ENCODE assay signal across 8 cellular contexts in the genomic region with DNA sequence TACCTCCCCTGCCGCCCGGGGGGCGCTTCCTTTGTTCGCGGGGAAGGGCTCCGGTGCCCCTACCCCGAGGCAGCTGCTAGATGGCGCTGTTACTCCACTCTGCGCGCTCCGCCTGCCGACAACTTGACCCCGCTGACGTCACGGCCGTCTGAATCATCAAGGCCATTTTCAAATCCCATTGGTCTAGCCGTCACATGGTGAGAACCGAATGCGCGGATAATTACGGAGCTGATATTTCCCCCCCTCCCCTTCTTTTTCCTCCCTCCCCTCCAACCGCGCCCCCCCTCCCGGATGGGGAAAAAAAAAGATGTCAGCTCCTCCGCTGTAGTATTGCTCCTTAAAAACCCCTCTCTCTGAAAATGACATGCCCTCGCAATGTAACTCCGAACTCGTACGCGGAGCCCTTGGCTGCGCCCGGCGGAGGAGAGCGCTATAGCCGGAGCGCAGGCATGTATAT. TPM values are rescaled to one million over a fixed set of nuclear protein-coding genes. Genes with fewer than 3 reads are reported as not detected.
DNase-seq lines count a peak whose midpoint lies in the region; ATAC-seq and TF ChIP-seq lines count a peak whose summit lies in the region.

A gene (plus strand): TSS at position 246 of the 457 bp plus-strand sequence. CDS start 114 bp downstream, at position 360.

- peaks cover 41% of the 10 kb centered on the region for H3K4me1 ChIP-seq in A673 (ENCODE audit: insufficient read depth, low read length, poor library complexity, severe bottlenecking)
- peaks cover 22% of the 10 kb centered on the region for H3K4me1 ChIP-seq in mammary epithelial cell (ENCODE audit: insufficient read depth, low read length)

- intact Hi-C loops in A673 (cut with micrococcal nuclease; ENCODE audit: unreplicated experiment) (loop anchor here (1.0 to 10.0 kb wide), 5 partner anchors 218 to 390 kb away; no protein-coding TSS in a partner anchor), mammary epithelial cell (cut with micrococcal nuclease) (loop anchor here (1.0 to 5.0 kb wide), 7 partner anchors 14 to 283 kb away; no protein-coding TSS in a partner anchor)

- H3K27ac ChIP-seq in A673 (ENCODE audit: low read depth, low read length, poor library complexity, severe bottlenecking) = peak within 1 kb of the TSS; percentile 81
- H3K27ac ChIP-seq in mammary epithelial cell (ENCODE audit: insufficient read depth, low read depth, low read length) = no peak within 1 kb of the TSS

- H4K20me1 ChIP-seq in mammary epithelial cell (ENCODE audit: insufficient read depth, low read length) = no peaks in the 10 kb centered on the region

- H3K27me3 ChIP-seq in A673 (replicated peaks; ENCODE audit: insufficient read depth, low read depth, low read length, poor library complexity) (no peaks in the 10 kb centered on the region), mammary epithelial cell (ENCODE audit: insufficient read depth, low read length) (no peaks in the 10 kb centered on the region)

- no peaks in the 10 kb centered on the region for H3K9me3 ChIP-seq in A673 (ENCODE audit: low read depth, low read length, poor library complexity, severe bottlenecking)
- H3K9me3 ChIP-seq in mammary epithelial cell (replicated peaks; ENCODE audit: insufficient read depth, low read length) = no peaks in the 10 kb centered on the region

- peak; percentile 80 for TF ChIP-seq CTCF in A673 (conservative IDR thresholded peaks at IDR 0.05; ENCODE audit: low read depth, low read length)
- TF ChIP-seq CTCF in mammary epithelial cell (conservative IDR thresholded peaks at IDR 0.05 in 1 of 2, IDR thresholded peaks at IDR 0.05 in 1 of 2; ENCODE audit: extremely low read depth in 1 of 2, insufficient read depth in 1 of 2, low read depth in 1 of 2, low read length in 2 of 2) = peak; percentile 60 to 80

- peak within 1 kb of the TSS; percentile 75 for H3K4me2 ChIP-seq in mammary epithelial cell (ENCODE audit: insufficient read depth, low read depth, low read length)

- H3K4me3 ChIP-seq in A673 (ENCODE audit: low read depth, low read length, poor library complexity, severe bottlenecking) = peak within 1 kb of the TSS; percentile 72
- H3K4me3 ChIP-seq in mammary epithelial cell (replicated peaks in 1 of 3; ENCODE audit: insufficient read depth in 1 of 3, low read depth in 2 of 3, low read length in 3 of 3) = peak within 1 kb of the TSS in 2 of 3 experiments; percentile 31 to 38

- no peak within 1 kb of the TSS for H3K9ac ChIP-seq in mammary epithelial cell (ENCODE audit: insufficient read depth, low read length)

- BruUV-seq in A673 (replicated peaks; lab: Mats Ljungman, UMichigan) = no TSS peak
- BruUV-seq in mammary epithelial cell (replicated peaks; lab: Mats Ljungman, UMichigan) = no TSS peak

- DNase-seq in A673 (ENCODE audit: low spot score) = peak; percentile 99
- DNase-seq in NCI-H1694 treated with DMSO at 0.1 percent for 48 hours (lab: John Stamatoyannopoulos, UW) = peak; percentile 92
- peak; percentile 84 for DNase-seq in UCSD-AML1 (lab: John Stamatoyannopoulos, UW; ENCODE audit: unreplicated experiment)
- DNase-seq in mammary epithelial cell = peak; percentile 75
- DNase-seq in kidney glomerular epithelial cell (lab: John Stamatoyannopoulos, UW) = peak; percentile 91
- DNase-seq in stimulated activated CD4-positive, alpha-beta T cell treated with anti-CD3 and anti-CD28 coated beads, Interleukin-4, amount 100 ng/mL, for 24 hours = peak; percentile 76

- H3K79me2 ChIP-seq in mammary epithelial cell (ENCODE audit: insufficient read depth, low read length) = no peaks in the 10 kb centered on the region

- CTCF ChIA-PET in A673 (lab: Charles Lee) = interaction anchor here (0.5 to 3.4 kb wide), 28 partner anchors 9 to 395 kb away, joined by 3 to 32 read pairs (median 6); a partner anchor contains a TSS
- CTCF ChIA-PET in mammary epithelial cell (lab: Charles Lee; ENCODE audit: low non-redundant PET) = interaction anchor here (0.5 to 1.0 kb wide), 11 partner anchors 10 to 220 kb away, joined by 3 to 22 read pairs (median 4); a partner anchor contains a TSS

- dilution Hi-C loops in mammary epithelial cell (cut with HindIII; ENCODE audit: low sequenced_read_pairs) = no loop called here

- POLR2A ChIA-PET in A673 (lab: Charles Lee; ENCODE audit: low non-redundant PET) = interaction anchor here (0.5 to 0.6 kb wide), 4 partner anchors 21 to 308 kb away, joined by 3 to 15 read pairs (median 4); no protein-coding TSS in a partner anchor

- peak within 1 kb of the TSS; percentile 90 for H2AFZ ChIP-seq in mammary epithelial cell (ENCODE audit: low read depth, low read length)

- WGBS in mammary epithelial cell (ENCODE audit: low coverage, missing lambda C conversion rate) = 11% methylated on average over 23 of the region's 36 CpGs

- H3K36me3 ChIP-seq in A673 (ENCODE audit: insufficient read depth, low read length, poor library complexity, severe bottlenecking) (no peaks in the 10 kb centered on the region), mammary epithelial cell (ENCODE audit: insufficient read depth, low read length) (no peaks in the 10 kb centered on the region)

- peak; percentile 70 for ATAC-seq in GM18520 (IDR thresholded peaks at IDR 0.05; ENCODE audit: unreplicated experiment)
- ATAC-seq in GM18502 (IDR thresholded peaks at IDR 0.05; ENCODE audit: poor library complexity, unreplicated experiment) = no peak

- in situ Hi-C loops in mammary epithelial cell (cut with MboI; ENCODE audit: low sequenced_read_pairs in 2 of 2) = loop anchor here (5.0 to 10.0 kb wide), 2 partner anchors 218 to 220 kb away; no protein-coding TSS in a partner anchor

RNA-seq across cellular contexts. Expression of the gene that starts here (rescaled TPM):
- total RNA-seq in A673 (2021) (27.8 and 30.4 TPM in 2 replicates), mammary epithelial cell (1 to 10 TPM; 3.3 to 3.8 TPM)
- 0.83 TPM for polyA plus RNA-seq in mammary epithelial cell
- 1.2 TPM for polyA minus RNA-seq in mammary epithelial cell
